ENCODE assay signal across 32 cellular contexts in genomic region chr9:114791736-114792135, GRCh38. TPM values are rescaled to one million over a fixed set of nuclear protein-coding genes. Genes with fewer than 3 reads are reported as not detected.
"Had no signal": no experiment of that assay in that cellular context is flagged by ENCODE, and none has a peak within 500 bp of the region (broad histone marks: within the 10 kb centered on the region; RNA-seq: fewer than 3 reads in every experiment).

No MANE protein-coding gene starts in this region.

- H3K36me3 ChIP-seq: MG63, Peyer's patch had no signal

- H3K9ac ChIP-seq: KMS-11 had no signal

- H3K4me3 ChIP-seq: body of pancreas, MG63, Peyer's patch had no signal

- DNase-seq: activated B cell treated with CpG ODN at 0.5 μM for 24 hours; activated CD4-positive, alpha-beta memory T cell treated with anti-CD3 and anti-CD28 coated beads for 36 hours; activated CD4-positive, alpha-beta T cell treated with anti-CD3 and anti-CD28 coated beads for 4 hours; activated CD4-positive, alpha-beta T cell treated with anti-CD3 and anti-CD28 coated beads, Interleukin-2, amount 50 U/mL, for 1 hour; activated CD4-positive, CD25-positive, alpha-beta regulatory T cell treated with anti-CD3 and anti-CD28 coated beads, Interleukin-2, amount 50 U/mL, for 72 hours; activated CD8-positive, alpha-beta memory T cell treated with anti-CD3 and anti-CD28 coated beads, Interleukin-2, amount 50 U/mL, for 48 hours; activated effector memory CD4-positive, alpha-beta T cell treated with Interleukin-2 at 50 U/mL for 16 hours; activated naive CD4-positive, alpha-beta T cell treated with anti-CD3 and anti-CD28 coated beads, Interleukin-2, amount 10 ng/mL, durations not matched to agents 7 days and 5 days; activated naive CD8-positive, alpha-beta T cell treated with anti-CD3 and anti-CD28 coated beads for 36 hours; activated T-cell treated with anti-CD3 and anti-CD28 coated beads, Interleukin-2, amount 50 U/mL, for 48 hours; amniotic stem cell; aorta; body of pancreas; caudate nucleus; cerebellar nuclear complex; MG63; NCI-H1048; NCI-H1105 treated with DMSO at 0.1 percent for 48 hours; NCI-H1436 treated with DMSO at 0.1 percent for 48 hours; NCI-H1694 treated with DMSO at 0.1 percent for 48 hours; NCI-H2029; NCI-H345; NCI-H524 treated with DMSO at 0.1 percent for 48 hours; Peyer's patch; SIG-M5 had no signal

- H3K4me2 ChIP-seq: KMS-11 had no signal

- H3K9me3 ChIP-seq: body of pancreas, MG63, Peyer's patch had no signal

- H3K4me1 ChIP-seq: body of pancreas, Peyer's patch had no signal

- ATAC-seq: body of pancreas, Right ventricle myocardium inferior had no signal

- H3K27ac ChIP-seq: body of pancreas, KMS-11, Peyer's patch, RWPE1, VCaP had no signal

- H3K27me3 ChIP-seq: body of pancreas, MG63, Peyer's patch had no signal

RNA-seq across cellular contexts. Expression of gene TNFSF15, which starts 14.1 kb away (rescaled TPM):
- total RNA-seq: bronchial epithelial cell, NCI-H460, SK-MEL-5 had no signal
